In genomic region chr5:34553544-34553943, GRCh38 we compare ENCODE assay signal across 27 cellular contexts.
"Had no signal": no experiment of that assay in that cellular context is flagged by ENCODE, and none has a peak within 500 bp of the region (broad histone marks: within the 10 kb centered on the region; RNA-seq: fewer than 3 reads in every experiment).

No MANE protein-coding gene starts in this region.

- H3K4me3 ChIP-seq: adrenal gland, colonic mucosa, esophagus muscularis mucosa, gastrocnemius medialis, heart left ventricle had no signal

- H3K9me3 ChIP-seq: adrenal gland, colonic mucosa, esophagus muscularis mucosa, gastrocnemius medialis, heart left ventricle had no signal

- H3K27ac ChIP-seq: adrenal gland, brain microvascular endothelial cell, colonic mucosa, foreskin keratinocyte, gastrocnemius medialis, VCaP had no signal

- H3K27me3 ChIP-seq: adrenal gland, brain microvascular endothelial cell, colonic mucosa, esophagus muscularis mucosa, foreskin keratinocyte, gastrocnemius medialis, heart left ventricle had no signal

- FAIRE-seq: bronchial epithelial cell, endometrium, TTC549 had no signal

- H3K36me3 ChIP-seq: adrenal gland, brain microvascular endothelial cell, colonic mucosa, esophagus muscularis mucosa, gastrocnemius medialis, heart left ventricle had no signal

- H3K4me1 ChIP-seq: colonic mucosa, gastrocnemius medialis had no signal

- ATAC-seq: activated CD4-positive, CD25-positive, alpha-beta regulatory T cell treated with anti-CD3 and anti-CD28 coated beads, Interleukin-2, amount 50 U/mL, for 24 hours; activated CD8-positive, alpha-beta T cell treated with anti-CD3 and anti-CD28 coated beads for 36 hours; activated T-helper 17 cell treated with anti-CD3 and anti-CD28 coated beads, Interleukin-2, amount 50 U/mL, for 72 hours; gastrocnemius medialis; WTC11 had no signal

- DNase-seq: activated CD4-positive, alpha-beta T cell treated with anti-CD3 and anti-CD28 coated beads, Interleukin-2, amount 50 U/mL, for 1 hour; activated CD4-positive, alpha-beta T cell treated with anti-CD3 and anti-CD28 coated beads, Interleukin-2, amount 50 U/mL, for 48 hours; activated CD8-positive, alpha-beta memory T cell treated with anti-CD3 and anti-CD28 coated beads for 24 hours; activated CD8-positive, alpha-beta T cell treated with anti-CD3 and anti-CD28 coated beads for 36 hours; activated effector memory CD4-positive, alpha-beta T cell treated with Interleukin-2 at 50 U/mL for 16 hours; activated naive CD4-positive, alpha-beta T cell treated with anti-CD3 and anti-CD28 coated beads for 36 hours; activated naive CD8-positive, alpha-beta T cell treated with anti-CD3 and anti-CD28 coated beads for 36 hours; activated naive CD8-positive, alpha-beta T cell treated with anti-CD3 and anti-CD28 coated beads, Interleukin-2, amount 50 U/mL, for 24 hours; activated T-cell treated with anti-CD3 and anti-CD28 coated beads, Interleukin-2, amount 50 U/mL, for 4 hours; adrenal gland; aorta; brain microvascular endothelial cell; colonic mucosa; effector CD8-positive, alpha-beta T cell; gastrocnemius medialis; glutamatergic neuron; heart left ventricle; T-helper 2 cell had no signal
